ENCODE assay signal across 24 cellular contexts in genomic region chr15:35678774-35679173, GRCh38.
A peak's percentile ranks its signal among the peaks of the same experiment; 100 is the strongest.
DNase-seq lines count a peak whose midpoint lies in the region; ATAC-seq, FAIRE-seq and TF ChIP-seq lines count a peak whose summit lies in the region.
"Had no signal": no experiment of that assay in that cellular context is flagged by ENCODE, and none has a peak within 500 bp of the region (broad histone marks: within the 10 kb centered on the region; RNA-seq: fewer than 3 reads in every experiment).

No MANE protein-coding gene starts in this region.

- CTCF ChIA-PET in SK-N-SH (lab: Yijun Ruan, JAX): interaction anchor here (1.1 kb wide), 1 partner anchor 18 kb away, joined by 3 read pairs; no protein-coding TSS in a partner anchor

- H3K27me3 ChIP-seq in SK-N-SH (ENCODE audit: insufficient read depth): no peaks in the 10 kb centered on the region
- H3K27me3 ChIP-seq: BLaER1 treated with 17β-estradiol and CSF1 and Interleukin-3, amounts not matched to agents 10 nM and 100 nM had no signal

- 15% methylated on average over 2 of the region's 2 CpGs for WGBS in SK-N-SH (ENCODE audit: low lambda C conversion rate)

- TF ChIP-seq CTCF in SK-N-SH (IDR thresholded peaks at IDR 0.05): no peak
- TF ChIP-seq CTCF in nephron (IDR thresholded peaks at IDR 0.05; ENCODE audit: unreplicated experiment in 3 of 3): no peak

- H3K36me3 Mint-ChIP-seq in nephron (ENCODE audit: low read depth): no peaks in the 10 kb centered on the region
- H3K36me3 Mint-ChIP-seq: CD8-positive, alpha-beta T cell had no signal

- no peak overlapping the region for H3K9ac ChIP-seq in SK-N-SH
- H3K9ac ChIP-seq: BLaER1 treated with 17β-estradiol and CSF1 and Interleukin-3, amounts not matched to agents 10 nM and 100 nM had no signal

- no peaks in the 10 kb centered on the region for H3K9me3 Mint-ChIP-seq in nephron
- H3K9me3 Mint-ChIP-seq: CD4-positive, alpha-beta T cell; CD8-positive, alpha-beta T cell had no signal

- ATAC-seq in HG03280 (IDR thresholded peaks at IDR 0.05; ENCODE audit: unreplicated experiment) (no peak), HG03439 (IDR thresholded peaks at IDR 0.05; ENCODE audit: unreplicated experiment) (no peak)
- ATAC-seq: A549; CD8-positive, alpha-beta T cell had no signal

- DNase-seq in SK-N-SH (no peak), frontal cortex (ENCODE audit: low spot score in 2 of 2) (no peak), NCI-H187 treated with DMSO at 0.1 percent for 48 hours (lab: John Stamatoyannopoulos, UW) (no peak), NCI-H1105 treated with DMSO at 0.1 percent for 48 hours (lab: John Stamatoyannopoulos, UW) (no peak)
- DNase-seq: AML-193; Caco-2; Calu3; CD4-positive, alpha-beta T cell; CD8-positive, alpha-beta T cell; DMS79 treated with DMSO at 0.1 percent for 48 hours; GF-D8 had no signal

- no peak overlapping the region for H3K4me3 Mint-ChIP-seq in nephron
- H3K4me3 Mint-ChIP-seq: B cell; CD4-positive, alpha-beta T cell; CD8-positive, alpha-beta T cell had no signal

- H3K27ac Mint-ChIP-seq in nephron: peak overlapping the region; percentile 19 to 33 (median 32)
- H3K27ac Mint-ChIP-seq: B cell; CD4-positive, alpha-beta T cell; CD8-positive, alpha-beta T cell had no signal

- no peaks in the 10 kb centered on the region for H3K36me3 ChIP-seq in SK-N-SH (replicated peaks in 1 of 2; ENCODE audit: control insufficient read depth in 1 of 2, insufficient read depth in 2 of 2, low read length in 1 of 2)
- H3K36me3 ChIP-seq: BLaER1 treated with 17β-estradiol and CSF1 and Interleukin-3, amounts not matched to agents 10 nM and 100 nM had no signal

- 0 out of 4 replicates have a peak overlapping the region, but pooled peaks of 1 of the 2 experiments have one; percentile 22 for H3K27ac ChIP-seq in SK-N-SH (ENCODE audit: low read depth in 2 of 2, low read length in 1 of 2)
- H3K27ac ChIP-seq: 22Rv1; A549; BLaER1 treated with 17β-estradiol and CSF1 and Interleukin-3, amounts not matched to agents 10 nM and 100 nM; C4-2B had no signal

- H4K20me1 ChIP-seq in SK-N-SH (ENCODE audit: insufficient read depth): no peaks in the 10 kb centered on the region
- H4K20me1 ChIP-seq: BLaER1 treated with 17β-estradiol and CSF1 and Interleukin-3, amounts not matched to agents 10 nM and 100 nM had no signal

- H3K9me2 ChIP-seq in SK-N-SH: no peaks in the 10 kb centered on the region

- POLR2A ChIA-PET in SK-N-SH (lab: Yijun Ruan, JAX): no interaction called here

- peaks cover 6 to 13% of the 10 kb centered on the region in 2 experiments; a peak in 3 of 4 replicates for H3K4me1 ChIP-seq in SK-N-SH (ENCODE audit: control insufficient read depth in 1 of 2, insufficient read depth in 2 of 2, low read depth in 1 of 2, low read length in 1 of 2)
- H3K4me1 ChIP-seq: A549, Caco-2 had no signal

- no peaks in the 10 kb centered on the region for H3K79me2 ChIP-seq in SK-N-SH (ENCODE audit: insufficient read depth)

- FAIRE-seq in TTC549 (lab: Jason Lieb, UNC) (peak; percentile 23), frontal cortex (lab: Jason Lieb, UNC) (peak; percentile 54)
- FAIRE-seq: A549, D721Med, G401.6, GM12891, GM19239 had no signal

- peaks cover 41% of the 10 kb centered on the region for H3K4me1 Mint-ChIP-seq in nephron
- H3K4me1 Mint-ChIP-seq: B cell had no signal

- no peak overlapping the region for H3K4me3 ChIP-seq in SK-N-SH (ENCODE audit: low read depth in 2 of 2, low read length in 1 of 2)
- H3K4me3 ChIP-seq: A549; BLaER1 treated with 17β-estradiol and CSF1 and Interleukin-3, amounts not matched to agents 10 nM and 100 nM had no signal

- no peak overlapping the region for H3K4me2 ChIP-seq in SK-N-SH
- H3K4me2 ChIP-seq: A549; BLaER1 treated with 17β-estradiol and CSF1 and Interleukin-3, amounts not matched to agents 10 nM and 100 nM had no signal

- 0 out of 4 replicates have a peak, but pooled peaks of 1 of the 2 experiments have one; percentile 21 for TF ChIP-seq EP300 in SK-N-SH (IDR thresholded peaks at IDR 0.05; ENCODE audit: borderline replicate concordance in 1 of 2, low read depth in 1 of 2, low read length in 1 of 2)

- H2AFZ ChIP-seq in SK-N-SH (ENCODE audit: low read depth): no peak overlapping the region

- H3F3A ChIP-seq in SK-N-SH (replicated peaks; ENCODE audit: insufficient read depth): peaks cover 2% of the 10 kb centered on the region

- H3K27me3 Mint-ChIP-seq in nephron (ENCODE audit: low read depth): no peaks in the 10 kb centered on the region
- H3K27me3 Mint-ChIP-seq: B cell had no signal

- H3K9me3 ChIP-seq in SK-N-SH: no peaks in the 10 kb centered on the region
- H3K9me3 ChIP-seq: A549; BLaER1 treated with 17β-estradiol and CSF1 and Interleukin-3, amounts not matched to agents 10 nM and 100 nM; Caco-2 had no signal

- TF ChIP-seq RAD21 in SK-N-SH (IDR thresholded peaks at IDR 0.05; ENCODE audit: low read length): no peak

TF ChIP-seq in SK-N-SH, 30 proteins besides CTCF, POLR2A, EP300 and RAD21:
- TF ChIP-seq PBX3 (IDR thresholded peaks at IDR 0.05): peak; percentile 52
- TF ChIP-seq TCF12 (IDR thresholded peaks at IDR 0.05): peak; percentile 8; the same call in 1 of the 2 replicates
- no peak for TF ChIP-seq JUND (IDR thresholded peaks at IDR 0.05)
